1 cellular context compared by ENCODE assay signal in genomic region chr20:10434467-10434831, GRCh38.
A peak's percentile ranks its signal among the peaks of the same experiment; 100 is the strongest.
TF ChIP-seq lines count a peak whose summit lies in the region.

No MANE protein-coding gene starts in this region.

TF ChIP-seq in GM12878, 131 proteins besides CTCF, POLR2A, EP300 and RAD21 (continued from another document and continues in another):
- TF ChIP-seq ZNF687 (IDR thresholded peaks at IDR 0.05) (no peak), E2F4 (IDR thresholded peaks at IDR 0.05; ENCODE audit: low read depth, low read length) (no peak), MEF2B (IDR thresholded peaks at IDR 0.05; ENCODE audit: partially characterized antibody, poor library complexity, severe bottlenecking) (no peak), ZZZ3 (IDR thresholded peaks at IDR 0.05; ENCODE audit: control insufficient read depth, insufficient read length, low read depth) (no peak), SIX5 (IDR thresholded peaks at IDR 0.05; ENCODE audit: low read depth, low read length, severe bottlenecking) (no peak), SKIL (IDR thresholded peaks at IDR 0.05; ENCODE audit: low read depth, poor library complexity, severe bottlenecking) (peak; percentile 59), BRCA1 (IDR thresholded peaks at IDR 0.05; ENCODE audit: low read depth, low read length) (no peak), RCOR1 (conservative IDR thresholded peaks at IDR 0.05; ENCODE audit: low read depth, low read length) (no peak), PAX5 (IDR thresholded peaks at IDR 0.05; ENCODE audit: borderline replicate concordance, low read depth, low read length) (no peak), MYC (IDR thresholded peaks at IDR 0.05; ENCODE audit: insufficient read depth, insufficient read length, insufficient replicate concordance, low read length, severe bottlenecking) (no peak), SMC3 (IDR thresholded peaks at IDR 0.05; ENCODE audit: borderline replicate concordance, low read length) (no peak), ZNF592 (IDR thresholded peaks at IDR 0.05) (peak; percentile 5; the same call in 1 of the 2 replicates), ZNF24 (IDR thresholded peaks at IDR 0.05) (no peak), NR2C1 (IDR thresholded peaks at IDR 0.05) (no peak), PKNOX1 (IDR thresholded peaks at IDR 0.05) (peak; percentile 95), SUPT20H (IDR thresholded peaks at IDR 0.05; ENCODE audit: borderline replicate concordance, control insufficient read depth, low read depth, low read length) (no peak), IRF3 (IDR thresholded peaks at IDR 0.05) (no peak), JUNB (IDR thresholded peaks at IDR 0.05) (no peak), EGR1 (IDR thresholded peaks at IDR 0.05; ENCODE audit: borderline replicate concordance in 1 of 2, low read depth in 2 of 2, low read length in 2 of 2) (no peak), HDGF (IDR thresholded peaks at IDR 0.05) (no peak), ZNF274 (IDR thresholded peaks at IDR 0.05; ENCODE audit: insufficient read depth, insufficient read length) (no peak), NKRF (conservative IDR thresholded peaks at IDR 0.05) (no peak), NFIC (IDR thresholded peaks at IDR 0.05; ENCODE audit: low read depth, low read length) (0 out of 2 replicates have a peak, but pooled peaks have one; percentile 15), MXI1 (IDR thresholded peaks at IDR 0.05; ENCODE audit: low read depth, low read length) (no peak), ASH2L (IDR thresholded peaks at IDR 0.05; ENCODE audit: borderline replicate concordance, low read depth) (no peak), CHD1 (IDR thresholded peaks at IDR 0.05; ENCODE audit: low read depth, low read length) (no peak), PAX8 (IDR thresholded peaks at IDR 0.05) (no peak), SREBF1 (IDR thresholded peaks at IDR 0.05; ENCODE audit: low read length) (no peak), IRF4 (IDR thresholded peaks at IDR 0.05; ENCODE audit: low read depth, low read length) (no peak), ZNF217 (IDR thresholded peaks at IDR 0.05) (no peak), MLLT1 (IDR thresholded peaks at IDR 0.05) (no peak), TBL1XR1 (IDR thresholded peaks at IDR 0.05; ENCODE audit: low read depth, low read length) (no peak), USF1 (IDR thresholded peaks at IDR 0.05; ENCODE audit: borderline replicate concordance, extremely low read length, insufficient read depth, low read depth, low read length) (no peak), KLF5 (IDR thresholded peaks at IDR 0.05; ENCODE audit: partially characterized antibody) (no peak), ZSCAN29 (IDR thresholded peaks at IDR 0.05) (no peak), HDAC6 (IDR thresholded peaks at IDR 0.05; ENCODE audit: unreplicated experiment) (no peak), POLR2AphosphoS5 (IDR thresholded peaks at IDR 0.05; ENCODE audit: low read length) (peak; percentile 70; the same call in 1 of the 2 replicates), RELB (IDR thresholded peaks at IDR 0.05; ENCODE audit: low read depth) (peak; percentile 72; the same call in 1 of the 2 replicates), SIN3A (IDR thresholded peaks at IDR 0.05; ENCODE audit: low read depth, low read length) (no peak)
